ENCODE assay signal across 1 cellular context in the genomic region with DNA sequence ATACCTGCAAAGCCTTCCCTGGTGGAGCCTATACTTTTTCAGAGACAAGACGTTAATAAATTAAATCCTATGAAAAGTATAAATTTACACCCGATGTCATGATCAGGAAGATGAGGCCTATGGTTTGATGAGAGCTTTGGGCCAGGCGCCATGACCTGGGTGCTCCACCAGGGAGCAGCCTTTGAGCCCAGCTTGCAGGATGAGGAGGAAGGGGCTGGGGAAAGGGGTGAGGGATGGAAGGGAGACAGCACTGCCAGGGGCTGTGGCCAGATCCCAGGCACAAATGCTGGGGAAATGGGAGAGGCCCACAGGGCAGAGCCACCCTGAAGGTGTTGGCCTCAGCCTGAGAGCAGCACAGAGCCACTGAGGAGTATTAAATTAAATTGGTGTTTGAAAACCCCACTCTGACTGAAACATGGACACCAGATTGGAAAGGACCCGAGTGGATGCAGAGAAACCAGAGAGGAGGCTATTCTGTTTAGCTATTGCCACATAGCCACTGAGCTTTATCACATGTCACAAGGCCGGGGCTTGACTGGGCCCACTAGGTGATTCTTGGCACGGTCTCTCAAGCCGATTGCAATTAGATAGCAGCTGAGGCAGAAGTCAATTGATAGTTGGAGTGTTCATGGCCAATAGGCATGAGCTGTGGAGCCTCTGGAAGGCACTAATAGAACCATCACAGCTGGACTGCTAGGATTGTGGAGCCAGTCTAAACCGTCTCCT.
TF ChIP-seq lines count a peak whose summit lies in the region.

No MANE protein-coding gene starts in this region.

TF ChIP-seq in HCT116, 20 proteins besides CTCF, POLR2A, EP300 and RAD21 (continued from another document):
- TF ChIP-seq ZBTB33 (IDR thresholded peaks at IDR 0.05; ENCODE audit: extremely low read depth, insufficient replicate concordance, low read length) (no peak), SIN3A (IDR thresholded peaks at IDR 0.05; ENCODE audit: low read depth) (no peak), CBX3 (IDR thresholded peaks at IDR 0.05; ENCODE audit: low read depth) (no peak), REST (IDR thresholded peaks at IDR 0.05; ENCODE audit: low read depth) (no peak), POLR2AphosphoS5 (IDR thresholded peaks at IDR 0.05; ENCODE audit: low read depth, low read length) (no peak)
TF ChIP-seq in HCT116: peak in this region for 0.
